In genomic region chr3:12484198-12484982, GRCh38 we compare ENCODE assay signal across 8 cellular contexts. TPM values are rescaled to one million over a fixed set of nuclear protein-coding genes. Genes with fewer than 3 reads are reported as not detected.
A peak's percentile ranks its signal among the peaks of the same experiment; 100 is the strongest.
DNase-seq lines count a peak whose midpoint lies in the region; ATAC-seq and TF ChIP-seq lines count a peak whose summit lies in the region.

Gene TSEN2, plus strand, starts transcription at chr3:12484480. Its CDS starts 5,321 bp downstream, at chr3:12489801.

- peak within 1 kb of the TSS; percentile 67 to 77 for H3K9ac ChIP-seq in colonic mucosa (ENCODE audit: low read depth in 2 of 2, low read length in 2 of 2)

- H3K9me3 ChIP-seq in colonic mucosa: no peaks in the 10 kb centered on the region

- DNase-seq in NCI-H526 (lab: John Stamatoyannopoulos, UW) (peak; percentile 88 to 95), colonic mucosa (peak; percentile 93), left colon (peak; percentile 93 to 96)
- DNase-seq in activated CD4-positive, alpha-beta T cell treated with anti-CD3 and anti-CD28 coated beads for 48 hours: peak; percentile 97
- DNase-seq in stimulated activated CD4-positive, alpha-beta T cell treated with anti-CD3 and anti-CD28 coated beads, Interleukin-1b, Interleukin-23, amount 100 ng/mL, for 4 hours (ENCODE audit: low read depth in 2 of 2): peak; percentile 96 to 97

- intact Hi-C loops in colonic mucosa (cut with DNase I): loop anchor here (5.0 to 10.0 kb wide), 2 partner anchors 310 to 347 kb away; no protein-coding TSS in a partner anchor
- intact Hi-C loops in left colon (cut with DNase I, micrococcal nuclease): loop anchor here in 1 of 2 donors (5.0 kb wide), 1 partner anchor 307 kb away; no protein-coding TSS in a partner anchor

- H3K4me1 ChIP-seq in colonic mucosa: peaks cover 19% of the 10 kb centered on the region

- TF ChIP-seq CTCF in C4-2B (conservative IDR thresholded peaks at IDR 0.05) (no peak; the same call in 1 of the 2 replicates), colonic mucosa (IDR thresholded peaks at IDR 0.05) (no peak)

- H3K27me3 ChIP-seq in colonic mucosa: no peaks in the 10 kb centered on the region

- peak within 1 kb of the TSS; percentile 72 for H3K4me3 ChIP-seq in colonic mucosa

- H3K36me3 ChIP-seq in colonic mucosa: no peaks in the 10 kb centered on the region

- ATAC-seq in GM19328 (IDR thresholded peaks at IDR 0.05; ENCODE audit: unreplicated experiment) (peak; percentile 90), HG03469 (IDR thresholded peaks at IDR 0.05; ENCODE audit: unreplicated experiment) (peak; percentile 88), left colon (peak; percentile 69)

- H3K27ac ChIP-seq in C4-2B: peak within 1 kb of the TSS; percentile 84
- H3K27ac ChIP-seq in colonic mucosa: peak within 1 kb of the TSS; percentile 75

RNA-seq across cellular contexts. Expression of gene TSEN2, which starts in this region (rescaled TPM):
- total RNA-seq in colonic mucosa (10 to 100 TPM; 13.7 to 21.1 TPM), left colon (10 to 100 TPM; 17.7 to 18.4 TPM)

Comparison
In these comparisons a context has a peak if more than half of its experiments do, and no peak if none do; other contexts are left out.
1. Peak in every context shown above with its lines: DNase-seq, ATAC-seq, H3K4me3 ChIP-seq and H3K27ac ChIP-seq.